Comparison of ENCODE assay signal across 20 cellular contexts in genomic region chr15:46685681-46686080, GRCh38.
"Had no signal": no experiment of that assay in that cellular context is flagged by ENCODE, and none has a peak within 500 bp of the region (broad histone marks: within the 10 kb centered on the region; RNA-seq: fewer than 3 reads in every experiment).

No MANE protein-coding gene starts in this region.

- H3K27me3 ChIP-seq: esophagus muscularis mucosa, foreskin keratinocyte, gastroesophageal sphincter, heart left ventricle, hepatocyte, left lung had no signal

- H3K9me3 ChIP-seq: esophagus muscularis mucosa, gastroesophageal sphincter, left lung, lower lobe of right lung had no signal

- H3K4me3 ChIP-seq: coronary artery, dorsolateral prefrontal cortex, esophagus muscularis mucosa, gastroesophageal sphincter, heart left ventricle, hepatocyte, left lung, lower lobe of right lung had no signal

- H3K27ac ChIP-seq: coronary artery, dorsolateral prefrontal cortex, esophagus muscularis mucosa, foreskin keratinocyte, gastroesophageal sphincter, heart left ventricle, hepatocyte, left lung, lower lobe of right lung had no signal

- H3K4me1 ChIP-seq: esophagus muscularis mucosa, foreskin keratinocyte, gastroesophageal sphincter, heart left ventricle, left lung, lower lobe of right lung had no signal

- ATAC-seq: foreskin keratinocyte, gastroesophageal sphincter, heart left ventricle, left lung, left ventricle myocardium superior, lower lobe of right lung had no signal

- DNase-seq: dermis blood vessel endothelial cell; dorsolateral prefrontal cortex; effector CD4-positive, alpha-beta T cell; effector memory CD4-positive, alpha-beta T cell; foreskin keratinocyte; heart left ventricle; hypothalamus; immature natural killer cell; islet precursor cell; kidney; kidney glomerular epithelial cell; left lung; left ventricle myocardium superior; lower lobe of right lung; mesenchymal stem cell had no signal

- FAIRE-seq: frontal cortex, kidney had no signal

- H3K36me3 ChIP-seq: esophagus muscularis mucosa, gastroesophageal sphincter, heart left ventricle, left lung, lower lobe of right lung had no signal
